In the genomic region with DNA sequence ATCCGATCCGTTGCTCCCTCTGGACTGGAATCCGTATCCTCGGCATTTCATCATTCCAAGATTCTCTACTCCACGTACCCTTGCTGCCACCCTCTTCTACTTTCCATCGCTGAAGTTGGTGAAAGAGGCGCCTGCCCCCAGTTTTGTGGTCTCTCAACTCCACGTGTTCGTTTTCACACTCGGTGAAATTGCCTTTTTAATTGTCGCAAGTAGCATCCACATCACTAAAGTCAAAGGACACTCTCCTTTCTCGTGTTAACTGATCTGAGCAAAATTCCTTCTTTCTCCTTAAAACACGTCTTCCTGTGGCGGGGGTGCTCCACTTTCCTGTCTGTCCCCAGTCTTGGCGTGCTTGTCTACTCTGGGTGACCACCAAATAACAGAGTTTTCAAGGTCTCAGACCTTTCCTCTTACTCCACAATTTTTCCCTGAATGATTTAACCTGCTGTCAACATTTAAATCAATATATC, we compare ENCODE assay signal across 8 cellular contexts. TPM values are rescaled to one million over a fixed set of nuclear protein-coding genes. Genes with fewer than 3 reads are reported as not detected.
DNase-seq lines count a peak whose midpoint lies in the region; ATAC-seq and TF ChIP-seq lines count a peak whose summit lies in the region.

No MANE protein-coding gene starts in this region.

- no peak overlapping the region for H3K9ac ChIP-seq in skeletal muscle satellite cell (ENCODE audit: low read depth, low read length)

- H3K4me3 ChIP-seq in GM12875 (ENCODE audit: low read depth, low read length) = peak overlapping the region; percentile 75
- peak overlapping the region; percentile 72 for H3K4me3 ChIP-seq in WI38 (ENCODE audit: low read depth, low read length)
- peak overlapping the region; percentile 87 for H3K4me3 ChIP-seq in fibroblast of the aortic adventitia (ENCODE audit: low read depth, low read length)
- H3K4me3 ChIP-seq in skeletal muscle satellite cell (ENCODE audit: low read length) = peak overlapping the region; percentile 81

- H3K27me3 ChIP-seq in skeletal muscle satellite cell (ENCODE audit: control insufficient read depth, insufficient read depth, low read length) = no peaks in the 10 kb centered on the region

- no peaks in the 10 kb centered on the region for H3K9me3 ChIP-seq in skeletal muscle satellite cell (replicated peaks; ENCODE audit: low read length)

- H3K4me2 ChIP-seq in skeletal muscle satellite cell (ENCODE audit: low read length) = peak overlapping the region; percentile 97

- in situ Hi-C loops in G401 (cut with HindIII; ENCODE audit: low sequenced_read_pairs) = no loop called here

- no peaks in the 10 kb centered on the region for H3K36me3 ChIP-seq in skeletal muscle satellite cell (ENCODE audit: insufficient read depth, low read length)

- ATAC-seq in GM21515 (IDR thresholded peaks at IDR 0.05; ENCODE audit: unreplicated experiment) = no peak
- ATAC-seq in GM19324 (IDR thresholded peaks at IDR 0.05; ENCODE audit: low FRiP score, unreplicated experiment) = no peak

- H3K4me1 ChIP-seq in skeletal muscle satellite cell (ENCODE audit: control insufficient read depth, insufficient read depth, low read length) = peaks cover 13% of the 10 kb centered on the region

- DNase-seq in fibroblast of the aortic adventitia (ENCODE audit: low read depth) = peak; percentile 16
- no peak for DNase-seq in G401 (ENCODE audit: low spot score)
- DNase-seq in cerebellum (ENCODE audit: low spot score) = no peak

- no peak for TF ChIP-seq CTCF in GM12875 (IDR thresholded peaks at IDR 0.05; ENCODE audit: borderline replicate concordance, insufficient read depth, low read depth, low read length)
- no peak for TF ChIP-seq CTCF in WI38 (IDR thresholded peaks at IDR 0.05; ENCODE audit: low read depth, low read length)
- TF ChIP-seq CTCF in fibroblast of the aortic adventitia (IDR thresholded peaks at IDR 0.05; ENCODE audit: insufficient read depth, low read length) = no peak

RNA-seq across cellular contexts. Expression of gene TMTC4, which starts 1.1 kb away (rescaled TPM):
- total RNA-seq in fibroblast of the aortic adventitia (ENCODE audit: low replicate concordance) (19.5 and 23.3 TPM in 2 replicates), cerebellum (73.3 TPM)
- total RNA-seq in skeletal muscle satellite cell (2012; rRNA removed) = 7.2 and 9.9 TPM in 2 replicates
- 28.7 and 49.1 TPM in 2 replicates for total RNA-seq in G401 (2014; rRNA removed; shearing (Covaris generic))
